In the genomic region with DNA sequence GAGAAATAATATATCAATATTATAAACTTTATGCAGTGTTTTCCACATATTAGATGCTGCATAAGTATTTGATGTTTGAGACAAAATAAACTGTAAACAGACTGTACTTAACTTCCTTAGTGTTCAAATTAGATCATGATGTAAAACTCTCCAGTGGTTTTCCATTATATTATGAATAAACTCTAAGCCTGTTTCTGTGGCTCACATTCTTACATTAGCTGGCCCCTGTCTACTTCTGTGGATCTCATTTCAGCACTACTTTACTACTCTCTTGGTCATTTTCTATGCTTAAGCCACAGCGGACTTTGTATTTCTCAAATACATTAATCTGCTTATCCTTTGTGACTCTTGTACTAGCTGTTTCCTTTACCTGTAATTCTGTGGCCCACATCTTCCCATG, we compare ENCODE assay signal across 21 cellular contexts. TPM values are rescaled to one million over a fixed set of nuclear protein-coding genes. Genes with fewer than 3 reads are reported as not detected.
DNase-seq lines count a peak whose midpoint lies in the region; ATAC-seq and TF ChIP-seq lines count a peak whose summit lies in the region.
"Had no signal": no experiment of that assay in that cellular context is flagged by ENCODE, and none has a peak within 500 bp of the region (broad histone marks: within the 10 kb centered on the region; RNA-seq: fewer than 3 reads in every experiment).

No MANE protein-coding gene starts in this region.

- intact Hi-C loops in IMR-90 (cut with micrococcal nuclease): no loop called here
- intact Hi-C loops in right lobe of liver (cut with DNase I): no loop called here

- no TSS peak for BruUV-seq in IMR-90 (replicated peaks; lab: Mats Ljungman, UMichigan)

- H4K8ac ChIP-seq in IMR-90 (ENCODE audit: low read depth in 2 of 2, low read length in 2 of 2): no peak overlapping the region

- H2AFZ ChIP-seq in IMR-90 (replicated peaks; ENCODE audit: low read length, poor library complexity): no peak overlapping the region

- peak overlapping the region; percentile 8 to 99 (median 93) for H3K27ac Mint-ChIP-seq in brain
- no peak overlapping the region for H3K27ac Mint-ChIP-seq in naive thymus-derived CD8-positive, alpha-beta T cell
- no peak overlapping the region for H3K27ac Mint-ChIP-seq in activated naive CD4-positive, alpha-beta T cell treated with anti-CD3 and anti-CD28 coated beads, Interleukin-2, amount 10 ng/mL, durations not matched to agents 7 days and 5 days
- H3K27ac Mint-ChIP-seq: activated B cell treated with CpG ODN at 0.5 μM for 24 hours; activated CD8-positive, alpha-beta T cell treated with anti-CD3 and anti-CD28 coated beads, Interleukin-2, amount 10 ng/mL, durations not matched to agents 7 days and 5 days; activated naive CD8-positive, alpha-beta T cell; CD8-positive, alpha-beta memory T cell; natural killer cell had no signal

- TF ChIP-seq CTCF in IMR-90 (conservative IDR thresholded peaks at IDR 0.05; ENCODE audit: low read depth, low read length) (no peak), brain (conservative IDR thresholded peaks at IDR 0.05) (no peak), right lobe of liver (IDR thresholded peaks at IDR 0.05) (no peak)

- no CpG with 5 or more reads among the region's 1 CpG for WGBS in IMR-90 (ENCODE audit: extremely low coverage in 2 of 2, insufficient read length in 1 of 2), 2 experiments
- WGBS in right lobe of liver (ENCODE audit: insufficient coverage, low coverage, low lambda C conversion rate, missing lambda C conversion rate): 100% methylated on average over 1 of the region's 1 CpG

- H3K4me1 Mint-ChIP-seq in brain: peaks cover 41% of the 10 kb centered on the region
- no peaks in the 10 kb centered on the region for H3K4me1 Mint-ChIP-seq in naive thymus-derived CD8-positive, alpha-beta T cell
- no peaks in the 10 kb centered on the region for H3K4me1 Mint-ChIP-seq in activated naive CD4-positive, alpha-beta T cell treated with anti-CD3 and anti-CD28 coated beads, Interleukin-2, amount 10 ng/mL, durations not matched to agents 7 days and 5 days
- H3K4me1 Mint-ChIP-seq: activated B cell treated with CpG ODN at 0.5 μM for 24 hours had no signal

- H2BK20ac ChIP-seq in IMR-90 (ENCODE audit: low read depth, low read length): no peak overlapping the region

- H4K20me1 ChIP-seq in IMR-90 (ENCODE audit: insufficient read depth, low read length): peaks cover 42% of the 10 kb centered on the region; the same call in 1 of the 2 replicates

- H3K27me3 Mint-ChIP-seq in brain: peaks cover 4% of the 10 kb centered on the region
- peaks cover 20 to 74% (median 34%) of the 10 kb centered on the region in 5 donors for H3K27me3 Mint-ChIP-seq in naive thymus-derived CD8-positive, alpha-beta T cell
- no peaks in the 10 kb centered on the region for H3K27me3 Mint-ChIP-seq in activated naive CD4-positive, alpha-beta T cell treated with anti-CD3 and anti-CD28 coated beads, Interleukin-2, amount 10 ng/mL, durations not matched to agents 7 days and 5 days

- no peaks in the 10 kb centered on the region for H3K27me3 ChIP-seq in IMR-90 (ENCODE audit: control insufficient read depth, insufficient read depth, low read length)
- H3K27me3 ChIP-seq in right lobe of liver: no peaks in the 10 kb centered on the region
- no peaks in the 10 kb centered on the region for H3K27me3 ChIP-seq in rectal smooth muscle tissue (ENCODE audit: control insufficient read depth, insufficient read depth, low read length)

- no peak overlapping the region for H4K5ac ChIP-seq in IMR-90 (ENCODE audit: low read depth, low read length)

- H3K56ac ChIP-seq in IMR-90 (ENCODE audit: extremely low read depth, insufficient read depth, low read length): no peak overlapping the region

- H3K79me1 ChIP-seq in IMR-90 (ENCODE audit: low read depth in 1 of 2, low read length in 2 of 2): peaks cover 21 to 58% of the 10 kb centered on the region in 2 experiments

- ATAC-seq in IMR-90 (ENCODE audit: low read depth): peak; percentile 63
- ATAC-seq in right lobe of liver: no peak
- ATAC-seq in naive thymus-derived CD8-positive, alpha-beta T cell: no peak
- ATAC-seq: activated CD8-positive, alpha-beta T cell treated with anti-CD3 and anti-CD28 coated beads, Interleukin-2, amount 10 ng/mL, durations not matched to agents 7 days and 5 days; natural killer cell had no signal

- peaks cover 8% of the 10 kb centered on the region; the same call in 1 of the 2 replicates for H3K4me1 ChIP-seq in IMR-90 (ENCODE audit: control insufficient read depth, insufficient read depth, low read length)
- peaks cover 0 to 34% (median 12%) of the 10 kb centered on the region in 4 donors for H3K4me1 ChIP-seq in right lobe of liver
- peaks cover 6% of the 10 kb centered on the region for H3K4me1 ChIP-seq in rectal smooth muscle tissue (ENCODE audit: control insufficient read depth, insufficient read depth, low read length)

- no peak overlapping the region for H2BK120ac ChIP-seq in IMR-90 (ENCODE audit: low read depth, low read length)

- DNase-seq in IMR-90 (peak; percentile 30), right lobe of liver (no peak), dermis blood vessel endothelial cell (no peak)
- no peak for DNase-seq in stimulated activated CD8-positive, alpha-beta memory T cell treated with anti-CD3 and anti-CD28 coated beads, Interleukin-4, amount 100 ng/mL, for 48 hours
- no peak for DNase-seq in naive thymus-derived CD8-positive, alpha-beta T cell
- no peak for DNase-seq in activated naive CD4-positive, alpha-beta T cell treated with anti-CD3 and anti-CD28 coated beads, Interleukin-2, amount 10 ng/mL, durations not matched to agents 7 days and 5 days
- DNase-seq: activated B cell treated with CpG ODN at 0.5 μM for 24 hours; activated CD8-positive, alpha-beta T cell treated with anti-CD3 and anti-CD28 coated beads, Interleukin-2, amount 10 ng/mL, durations not matched to agents 7 days and 5 days; activated T-cell treated with anti-CD3 and anti-CD28 coated beads, Interleukin-2, amount 50 U/mL, for 48 hours; CD8-positive, alpha-beta memory T cell; central memory CD4-positive, alpha-beta T cell; left colon; natural killer cell; NCI-H146; NCI-H226; SHP77 treated with DMSO at 0.1 percent for 48 hours; stimulated activated CD4-positive, alpha-beta T cell treated with anti-CD3 and anti-CD28 coated beads, Interleukin-4, amount 100 ng/mL, for 1 hour; T-helper 2 cell had no signal

- TF ChIP-seq RAD21 in IMR-90 (IDR thresholded peaks at IDR 0.05; ENCODE audit: low read length): no peak

- no peak overlapping the region for H3K4ac ChIP-seq in IMR-90 (ENCODE audit: low read depth, low read length)

- H2AK5ac ChIP-seq in IMR-90 (ENCODE audit: low read depth, low read length): no peak overlapping the region

- no peak overlapping the region; the same call in 1 of the 2 replicates for H3K18ac ChIP-seq in IMR-90 (ENCODE audit: low read depth, low read length)

- H3K9ac ChIP-seq in IMR-90 (ENCODE audit: low read depth, low read length) (no peak overlapping the region), rectal smooth muscle tissue (ENCODE audit: low read length) (no peak overlapping the region)

- H3K9me3 ChIP-seq in IMR-90 (ENCODE audit: control insufficient read depth, insufficient read depth, low read length) (no peaks in the 10 kb centered on the region), right lobe of liver (no peaks in the 10 kb centered on the region)

- H3K23ac ChIP-seq in IMR-90 (ENCODE audit: low read depth, low read length): 0 out of 2 replicates have a peak overlapping the region, but pooled peaks have one; percentile 3

- H4K91ac ChIP-seq in IMR-90 (ENCODE audit: insufficient read depth, low read depth, low read length): no peak overlapping the region

- H3K9me3 Mint-ChIP-seq in brain: peaks cover 13 to 44% (median 16%) of the 10 kb centered on the region in 5 experiments
- peaks cover 0 to 13% (median 6%) of the 10 kb centered on the region in 9 donors for H3K9me3 Mint-ChIP-seq in naive thymus-derived CD8-positive, alpha-beta T cell
- no peaks in the 10 kb centered on the region for H3K9me3 Mint-ChIP-seq in activated naive CD4-positive, alpha-beta T cell treated with anti-CD3 and anti-CD28 coated beads, Interleukin-2, amount 10 ng/mL, durations not matched to agents 7 days and 5 days
- H3K9me3 Mint-ChIP-seq: natural killer cell had no signal

- H3K4me3 Mint-ChIP-seq in brain: peak overlapping the region in 4 of 5 experiments; percentile 9 to 73 (median 50)
- H3K4me3 Mint-ChIP-seq in naive thymus-derived CD8-positive, alpha-beta T cell: no peak overlapping the region
- no peak overlapping the region for H3K4me3 Mint-ChIP-seq in activated naive CD4-positive, alpha-beta T cell treated with anti-CD3 and anti-CD28 coated beads, Interleukin-2, amount 10 ng/mL, durations not matched to agents 7 days and 5 days
- H3K4me3 Mint-ChIP-seq: activated B cell treated with CpG ODN at 0.5 μM for 24 hours; activated CD8-positive, alpha-beta T cell treated with anti-CD3 and anti-CD28 coated beads, Interleukin-2, amount 10 ng/mL, durations not matched to agents 7 days and 5 days; activated naive CD8-positive, alpha-beta T cell; CD8-positive, alpha-beta memory T cell; natural killer cell had no signal

- H2AK9ac ChIP-seq in IMR-90 (replicated peaks; ENCODE audit: low read depth, low read length, poor library complexity): no peak overlapping the region

- dilution Hi-C loops in IMR-90 (cut with HindIII; ENCODE audit: low sequenced_read_pairs, unreplicated experiment): no loop called here

- H3K4me2 ChIP-seq in IMR-90 (ENCODE audit: low read depth, low read length): peak overlapping the region; percentile 16; the same call in 1 of the 2 replicates

- in situ Hi-C loops in IMR-90 (cut with MboI; ENCODE audit: low sequenced_read_pairs): no loop called here

- H3K27ac ChIP-seq in IMR-90 (ENCODE audit: insufficient read depth, low read length) (no peak overlapping the region), right lobe of liver (peak overlapping the region in 2 of 3 donors; percentile 5 to 25), rectal smooth muscle tissue (ENCODE audit: low read depth, low read length) (peak overlapping the region; percentile 30)

- no peak overlapping the region for H2BK15ac ChIP-seq in IMR-90 (ENCODE audit: low read depth, low read length)

- H3K36me3 ChIP-seq in IMR-90 (ENCODE audit: control insufficient read depth, insufficient read depth, low read length) (no peaks in the 10 kb centered on the region), right lobe of liver (no peaks in the 10 kb centered on the region), rectal smooth muscle tissue (ENCODE audit: control insufficient read depth, insufficient read depth, low read length) (no peaks in the 10 kb centered on the region)

- no peak for TF ChIP-seq POLR2A in IMR-90 (IDR thresholded peaks at IDR 0.05; ENCODE audit: low read depth, low read length)
- TF ChIP-seq POLR2A in right lobe of liver (IDR thresholded peaks at IDR 0.05): no peak

- peak overlapping the region; percentile 52 for H2BK5ac ChIP-seq in IMR-90 (ENCODE audit: low read depth, low read length, poor library complexity, severe bottlenecking)

- H3K9me1 ChIP-seq in IMR-90 (ENCODE audit: insufficient read depth, low read length): no peaks in the 10 kb centered on the region

- H3K36me3 Mint-ChIP-seq in brain: peaks cover 53% of the 10 kb centered on the region
- peaks cover 0 to 17% (median 14%) of the 10 kb centered on the region in 3 donors for H3K36me3 Mint-ChIP-seq in naive thymus-derived CD8-positive, alpha-beta T cell
- no peaks in the 10 kb centered on the region for H3K36me3 Mint-ChIP-seq in activated naive CD4-positive, alpha-beta T cell treated with anti-CD3 and anti-CD28 coated beads, Interleukin-2, amount 10 ng/mL, durations not matched to agents 7 days and 5 days

- H3K14ac ChIP-seq in IMR-90 (replicated peaks; ENCODE audit: low read depth, low read length): no peak overlapping the region

- H3K4me3 ChIP-seq in IMR-90 (ENCODE audit: insufficient read depth, low read depth, low read length) (no peak overlapping the region), right lobe of liver (no peak overlapping the region), rectal smooth muscle tissue (ENCODE audit: low read length) (no peak overlapping the region)

- CTCF ChIA-PET in IMR-90 (lab: Yijun Ruan, JAX): interaction anchor here (0.6 kb wide), 2 partner anchors 15 to 35 kb away, joined by 4 to 5 read pairs; no protein-coding TSS in a partner anchor
- CTCF ChIA-PET in activated naive CD4-positive, alpha-beta T cell treated with anti-CD3 and anti-CD28 coated beads, Interleukin-2, amount 10 ng/mL, durations not matched to agents 7 days and 5 days (lab: Charles Lee): no interaction called here

- POLR2A ChIA-PET in IMR-90 (lab: Charles Lee; ENCODE audit: unreplicated experiment): interaction anchor here (0.6 kb wide), 1 partner anchor 75 kb away, joined by 5 read pairs; no protein-coding TSS in a partner anchor
- POLR2A ChIA-PET in naive thymus-derived CD8-positive, alpha-beta T cell (lab: Charles Lee): no interaction called here

RNA-seq across cellular contexts. Expression of a gene that starts 55.6 kb away (rescaled TPM):
- 115 and 131 TPM in 2 replicates for total RNA-seq in IMR-90 (2012; rRNA removed)
- polyA plus RNA-seq in IMR-90 (2012; rRNA removed): 20.0 and 25.5 TPM in 2 replicates
- 4.8 and 7.0 TPM in 2 replicates for polyA plus RNA-seq in IMR-90 (2012; cell fraction: cytosol; rRNA removed)
- 4.6 and 29.2 TPM in 2 replicates for polyA plus RNA-seq in IMR-90 (2012; cell fraction: nucleus; rRNA removed; ENCODE audit: low replicate concordance)
- 26.1 TPM for polyA plus RNA-seq in brain (ENCODE audit: insufficient read depth, low read depth, low replicate concordance)
- total RNA-seq in right lobe of liver: 100 to 1,000 TPM in 3 of 6 experiments, 10 to 100 TPM in 3; 75.1 to 113 (median 94.0) TPM
- 1 to 10 TPM; 4.6 to 5.4 TPM for total RNA-seq in naive thymus-derived CD8-positive, alpha-beta T cell
- polyA plus RNA-seq in naive thymus-derived CD8-positive, alpha-beta T cell: 1 to 10 TPM in 1 of 3 donors, under 1 TPM in 2; 0.76 to 1.4 (median 0.90) TPM
- 159 and 202 TPM in 2 replicates for total RNA-seq in dermis blood vessel endothelial cell

Comparison
In these comparisons a context has a peak if more than half of its experiments do, and no peak if none do; other contexts are left out.
1. H3K27ac Mint-ChIP-seq: peak in brain (5 of 5); none in naive thymus-derived CD8-positive, alpha-beta T cell (0 of 10) and activated naive CD4-positive, alpha-beta T cell treated with anti-CD3 and anti-CD28 coated beads, Interleukin-2, amount 10 ng/mL, durations not matched to agents 7 days and 5 days (single experiment).
2. H3K4me3 Mint-ChIP-seq: peak in brain (4 of 5); none in naive thymus-derived CD8-positive, alpha-beta T cell (0 of 10) and activated naive CD4-positive, alpha-beta T cell treated with anti-CD3 and anti-CD28 coated beads, Interleukin-2, amount 10 ng/mL, durations not matched to agents 7 days and 5 days (single experiment).
3. RNA of a gene that starts 55.6 kb away (total RNA-seq): 159 to 202 TPM in dermis blood vessel endothelial cell, 115 to 131 TPM in IMR-90 and 75.1 to 113 TPM in right lobe of liver; 4.6 to 5.4 TPM in naive thymus-derived CD8-positive, alpha-beta T cell; every median in the first group is over 10 times any median in the second.